Comparison of ENCODE assay signal across 29 cellular contexts in genomic region chr7:78080241-78080640, GRCh38.
"Had no signal": no experiment of that assay in that cellular context is flagged by ENCODE, and none has a peak within 500 bp of the region (broad histone marks: within the 10 kb centered on the region; RNA-seq: fewer than 3 reads in every experiment).

No MANE protein-coding gene starts in this region.

- H3K27me3 ChIP-seq: body of pancreas, colonic mucosa, dorsolateral prefrontal cortex, gastrocnemius medialis, hepatocyte, pancreas, stomach, suprapubic skin, tibial artery had no signal

- H3K27ac ChIP-seq: body of pancreas, colonic mucosa, gastrocnemius medialis, hepatocyte, pancreas, prostate gland, skin epidermis, stomach, suprapubic skin, tibial artery had no signal

- DNase-seq: activated CD4-positive, alpha-beta T cell treated with anti-CD3 and anti-CD28 coated beads for 48 hours; activated CD4-positive, alpha-beta T cell treated with anti-CD3 and anti-CD28 coated beads, Interleukin-2, amount 50 U/mL, for 48 hours; activated CD8-positive, alpha-beta memory T cell treated with anti-CD3 and anti-CD28 coated beads, Interleukin-2, amount 50 U/mL, for 4 hours; activated effector memory CD4-positive, alpha-beta T cell treated with anti-CD3 and anti-CD28 coated beads, Interleukin-2, amount 50 U/mL, for 16 hours; activated naive CD4-positive, alpha-beta T cell treated with anti-CD3 and anti-CD28 coated beads for 36 hours; activated naive CD8-positive, alpha-beta T cell treated with anti-CD3 and anti-CD28 coated beads, Interleukin-2, amount 10 ng/mL, durations not matched to agents 7 days and 5 days; activated T-cell treated with anti-CD3 and anti-CD28 coated beads, Interleukin-2, amount 50 U/mL, for 1 hour; body of pancreas; cerebellar nuclear complex; colonic mucosa; dorsolateral prefrontal cortex; effector memory CD4-positive, alpha-beta T cell; gastrocnemius medialis; kidney; left colon; mammary epithelial cell; naive thymus-derived CD4-positive, alpha-beta T cell; pancreas; retina; stimulated activated CD4-positive, alpha-beta T cell treated with anti-CD3 and anti-CD28 coated beads, Interleukin-4, amount 100 ng/mL, for 24 hours; stimulated activated CD8-positive, alpha-beta memory T cell treated with anti-CD3 and anti-CD28 coated beads, Interleukin-4, amount 100 ng/mL, for 48 hours; stimulated activated naive B cell treated with anti-CD40 and anti-IgM and Interleukin-4, amounts not matched to agents 10 μg/mL and 1 μg/mL and 100 μg/mL, for 72 hours; stomach; tibial artery had no signal

- ATAC-seq: body of pancreas; gastrocnemius medialis; left colon; naive thymus-derived CD4-positive, alpha-beta T cell; pancreas; sciatic nerve; stimulated activated naive B cell treated with anti-CD40 and anti-IgM and Interleukin-4, amounts not matched to agents 10 μg/mL and 1 μg/mL and 100 μg/mL, for 72 hours had no signal

- H3K4me1 ChIP-seq: body of pancreas, colonic mucosa, gastrocnemius medialis, pancreas, prostate gland, stomach, suprapubic skin, tibial artery had no signal

- H3K4me2 ChIP-seq: hepatocyte had no signal

- H2AFZ ChIP-seq: hepatocyte had no signal

- H3K9me3 ChIP-seq: body of pancreas, colonic mucosa, gastrocnemius medialis, pancreas, prostate gland, stomach, suprapubic skin, tibial artery had no signal

- H3K4me3 ChIP-seq: body of pancreas, colonic mucosa, dorsolateral prefrontal cortex, gastrocnemius medialis, hepatocyte, pancreas, prostate gland, skin epidermis, stomach, suprapubic skin, tibial artery had no signal

- H3K36me3 ChIP-seq: colonic mucosa, gastrocnemius medialis, pancreas, prostate gland, stomach, suprapubic skin, tibial artery had no signal

- H3K79me2 ChIP-seq: hepatocyte had no signal
